ENCODE assay signal across 8 cellular contexts in the genomic region with DNA sequence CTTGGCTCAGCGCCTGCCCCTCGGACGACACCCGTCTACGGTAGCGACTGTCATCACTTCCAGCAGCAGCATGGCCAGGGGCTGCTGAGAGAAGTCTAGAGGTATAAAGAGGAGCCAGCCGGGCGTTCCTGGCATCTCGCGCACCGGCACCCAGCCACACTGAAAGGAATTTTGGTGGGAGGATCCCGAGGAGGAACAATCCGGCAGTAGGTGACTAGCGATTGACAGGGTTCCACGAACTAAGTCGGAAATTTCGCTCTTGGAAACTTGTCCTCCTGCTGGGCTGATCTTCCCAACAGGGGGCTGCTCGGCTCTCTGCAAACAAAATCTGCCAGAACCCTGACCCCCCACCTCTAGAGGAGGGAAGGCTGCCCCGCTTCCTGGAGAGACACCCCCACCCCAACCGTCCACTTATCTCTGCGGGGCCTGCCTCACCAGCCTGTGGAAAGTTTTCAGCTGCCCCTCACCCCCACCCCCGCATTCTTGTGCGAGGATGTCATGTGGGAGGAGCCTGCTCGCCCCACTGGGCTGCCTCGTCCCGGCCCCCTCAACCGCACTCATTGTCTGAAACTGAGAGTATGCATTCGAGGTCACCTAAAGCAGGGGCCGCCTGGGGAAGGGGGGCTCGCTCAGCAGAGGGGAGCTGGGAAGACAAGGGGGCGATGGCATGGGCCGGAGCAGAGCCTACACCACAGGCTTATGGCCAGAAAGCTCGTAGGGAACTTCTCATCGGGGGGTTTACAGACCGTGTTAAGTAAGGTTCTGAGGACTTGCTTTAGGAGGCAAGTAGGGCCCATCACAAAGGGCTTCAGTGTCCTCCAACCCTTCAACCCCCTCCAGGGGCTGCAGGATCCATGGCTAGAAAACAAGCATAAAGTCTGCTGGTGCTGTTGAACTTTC. TPM values are rescaled to one million over a fixed set of nuclear protein-coding genes. Genes with fewer than 3 reads are reported as not detected.
DNase-seq lines count a peak whose midpoint lies in the region; ATAC-seq and TF ChIP-seq lines count a peak whose summit lies in the region.

No MANE protein-coding gene starts in this region.

- ATAC-seq in right cardiac atrium (peak; percentile 69 to 72), HG03025 (IDR thresholded peaks at IDR 0.05; ENCODE audit: low FRiP score, unreplicated experiment) (no peak)

- H3K4me3 ChIP-seq in HFF-Myc (replicated peaks; ENCODE audit: low read depth, low read length): peak overlapping the region; percentile 40
- no peak overlapping the region for H3K4me3 ChIP-seq in right cardiac atrium (ENCODE audit: low read length)
- peak overlapping the region; percentile 19 to 69 (median 54) for H3K4me3 ChIP-seq in skeletal muscle tissue (ENCODE audit: low read length in 3 of 3)

- no peak overlapping the region for H3K4me3 Mint-ChIP-seq in activated naive CD4-positive, alpha-beta T cell treated with anti-CD3 and anti-CD28 coated beads, Interleukin-2, amount 10 ng/mL, durations not matched to agents 7 days and 5 days

- H3K9me3 ChIP-seq in right cardiac atrium (ENCODE audit: control insufficient read depth, low read length) (no peaks in the 10 kb centered on the region), skeletal muscle tissue (ENCODE audit: control insufficient read depth in 3 of 3, low read length in 3 of 3) (no peaks in the 10 kb centered on the region)

- H3K27me3 ChIP-seq in right cardiac atrium (ENCODE audit: control insufficient read depth, insufficient read depth) (no peaks in the 10 kb centered on the region), skeletal muscle tissue (ENCODE audit: control insufficient read depth in 3 of 3, insufficient read depth in 3 of 3, low read length in 3 of 3) (peaks cover 16 to 45% (median 22%) of the 10 kb centered on the region in 3 donors)

- no peaks in the 10 kb centered on the region for H3K9me3 Mint-ChIP-seq in activated naive CD4-positive, alpha-beta T cell treated with anti-CD3 and anti-CD28 coated beads, Interleukin-2, amount 10 ng/mL, durations not matched to agents 7 days and 5 days

- TF ChIP-seq CTCF in HFF-Myc (IDR thresholded peaks at IDR 0.05; ENCODE audit: low read depth, low read length, missing control alignments): no peak

- H3K36me3 Mint-ChIP-seq in activated naive CD4-positive, alpha-beta T cell treated with anti-CD3 and anti-CD28 coated beads, Interleukin-2, amount 10 ng/mL, durations not matched to agents 7 days and 5 days: no peaks in the 10 kb centered on the region

- WGBS in adipose tissue, 3 donors: 35 to 43% (median 42%) methylated on average over 35 of the region's 35 CpGs
- WGBS in right cardiac atrium: 12% methylated on average over 35 of the region's 35 CpGs

- H3K36me3 ChIP-seq in skeletal muscle tissue (ENCODE audit: control insufficient read depth in 3 of 3, insufficient read depth in 3 of 3, low read length in 3 of 3): peaks cover 0 to 16% (median 14%) of the 10 kb centered on the region in 3 donors

- intact Hi-C loops in right cardiac atrium (cut with DNase I): no loop called here

- DNase-seq in HFF-Myc (ENCODE audit: extremely low read depth, low read depth) (peak; percentile 61), right cardiac atrium (peak; percentile 84 to 93 (median 93)), NCI-H1930 (lab: John Stamatoyannopoulos, UW) (no peak)
- DNase-seq in activated CD4-positive, alpha-beta T cell treated with anti-CD3 and anti-CD28 coated beads for 1 hour: no peak
- DNase-seq in activated naive CD4-positive, alpha-beta T cell treated with anti-CD3 and anti-CD28 coated beads, Interleukin-2, amount 10 ng/mL, durations not matched to agents 7 days and 5 days: no peak

- peak overlapping the region; percentile 48 for H3K27ac ChIP-seq in adipose tissue (ENCODE audit: low read depth, low read length)
- H3K27ac ChIP-seq in right cardiac atrium (ENCODE audit: low read length): peak overlapping the region; percentile 99
- peak overlapping the region; percentile 75 for H3K27ac ChIP-seq in skeletal muscle tissue (ENCODE audit: low read depth, low read length)

- peaks cover under 1% of the 10 kb centered on the region for H3K4me1 Mint-ChIP-seq in activated naive CD4-positive, alpha-beta T cell treated with anti-CD3 and anti-CD28 coated beads, Interleukin-2, amount 10 ng/mL, durations not matched to agents 7 days and 5 days

- H3K27ac Mint-ChIP-seq in activated naive CD4-positive, alpha-beta T cell treated with anti-CD3 and anti-CD28 coated beads, Interleukin-2, amount 10 ng/mL, durations not matched to agents 7 days and 5 days: no peak overlapping the region

- H3K9ac ChIP-seq in skeletal muscle tissue (ENCODE audit: low read depth in 1 of 3, low read length in 3 of 3): peak overlapping the region; percentile 42 to 70 (median 68)

- CTCF ChIA-PET in activated naive CD4-positive, alpha-beta T cell treated with anti-CD3 and anti-CD28 coated beads, Interleukin-2, amount 10 ng/mL, durations not matched to agents 7 days and 5 days (lab: Charles Lee): no interaction called here

- peaks cover 39% of the 10 kb centered on the region for H3K4me1 ChIP-seq in right cardiac atrium (ENCODE audit: control insufficient read depth, insufficient read depth, low read length)
- peaks cover 63 to 74% (median 63%) of the 10 kb centered on the region in 3 donors for H3K4me1 ChIP-seq in skeletal muscle tissue (ENCODE audit: control insufficient read depth in 3 of 3, insufficient read depth in 3 of 3, low read length in 3 of 3)

- H3K27me3 Mint-ChIP-seq in activated naive CD4-positive, alpha-beta T cell treated with anti-CD3 and anti-CD28 coated beads, Interleukin-2, amount 10 ng/mL, durations not matched to agents 7 days and 5 days: peaks cover 64% of the 10 kb centered on the region

RNA-seq across cellular contexts. Expression of gene EPHA2, which starts 9.6 kb away (rescaled TPM):
- polyA plus RNA-seq in adipose tissue: 10 to 100 TPM in 1 of 3 donors, 1 to 10 TPM in 2; 4.1 to 20.0 (median 9.4) TPM
- 10 to 100 TPM in 2 of 4 donors, 1 to 10 TPM in 2; 6.4 to 15.7 (median 9.8) TPM for total RNA-seq in right cardiac atrium
- polyA plus RNA-seq in right cardiac atrium: 8.6 TPM
- 5.2 TPM for total RNA-seq in skeletal muscle tissue

Comparison
In these comparisons a context has a peak if more than half of its experiments do, and no peak if none do; other contexts are left out.
1. DNase-seq: peak in HFF-Myc (single experiment) and right cardiac atrium (3 of 3); none in NCI-H1930 (0 of 2), activated CD4-positive, alpha-beta T cell treated with anti-CD3 and anti-CD28 coated beads for 1 hour (single experiment) and activated naive CD4-positive, alpha-beta T cell treated with anti-CD3 and anti-CD28 coated beads, Interleukin-2, amount 10 ng/mL, durations not matched to agents 7 days and 5 days (single experiment).
2. H3K27ac ChIP-seq: peak in every context shown above with its lines; median percentile 99 in right cardiac atrium; 75 in skeletal muscle tissue; 48 in adipose tissue.